In genomic region chr13:108121406-108121805, GRCh38 we compare ENCODE assay signal across 14 cellular contexts.
"Had no signal": no experiment of that assay in that cellular context is flagged by ENCODE, and none has a peak within 500 bp of the region (broad histone marks: within the 10 kb centered on the region; RNA-seq: fewer than 3 reads in every experiment).

No MANE protein-coding gene starts in this region.

- H3K36me3 ChIP-seq: heart left ventricle, left ventricle myocardium inferior, spleen, transverse colon had no signal

- ATAC-seq: heart left ventricle; sciatic nerve; stimulated activated naive B cell treated with anti-CD40 and anti-IgM and Interleukin-4, amounts not matched to agents 10 μg/mL and 1 μg/mL and 100 μg/mL, for 72 hours had no signal

- H3K9me3 ChIP-seq: heart left ventricle, left ventricle myocardium inferior, spleen, transverse colon had no signal

- H3K27me3 ChIP-seq: spleen, transverse colon had no signal

- H3K4me1 ChIP-seq: heart left ventricle, left ventricle myocardium inferior, spleen, transverse colon had no signal

- H3K4me3 ChIP-seq: heart left ventricle, left ventricle myocardium inferior, spleen, transverse colon had no signal

- H3K27ac ChIP-seq: dorsolateral prefrontal cortex, heart left ventricle, left ventricle myocardium inferior, spleen, transverse colon had no signal

- DNase-seq: activated CD4-positive, alpha-beta memory T cell treated with anti-CD3 and anti-CD28 coated beads for 36 hours; activated CD4-positive, alpha-beta T cell treated with anti-CD3 and anti-CD28 coated beads for 1 hour; activated naive CD8-positive, alpha-beta T cell treated with anti-CD3 and anti-CD28 coated beads, Interleukin-2, amount 10 ng/mL, durations not matched to agents 7 days and 5 days; anterior cingulate cortex; dorsolateral prefrontal cortex; heart left ventricle; islet precursor cell; left ventricle myocardium inferior; mesenchymal stem cell; spleen; stimulated activated CD4-positive, alpha-beta T cell treated with anti-CD3 and anti-CD28 coated beads, Interleukin-1b, Interleukin-23, amount 100 ng/mL, for 48 hours; stimulated activated naive B cell treated with anti-CD40 and anti-IgM and Interleukin-4, amounts not matched to agents 10 μg/mL and 1 μg/mL and 100 μg/mL, for 72 hours; transverse colon had no signal
